Comparison of ENCODE assay signal across 8 cellular contexts in the genomic region with DNA sequence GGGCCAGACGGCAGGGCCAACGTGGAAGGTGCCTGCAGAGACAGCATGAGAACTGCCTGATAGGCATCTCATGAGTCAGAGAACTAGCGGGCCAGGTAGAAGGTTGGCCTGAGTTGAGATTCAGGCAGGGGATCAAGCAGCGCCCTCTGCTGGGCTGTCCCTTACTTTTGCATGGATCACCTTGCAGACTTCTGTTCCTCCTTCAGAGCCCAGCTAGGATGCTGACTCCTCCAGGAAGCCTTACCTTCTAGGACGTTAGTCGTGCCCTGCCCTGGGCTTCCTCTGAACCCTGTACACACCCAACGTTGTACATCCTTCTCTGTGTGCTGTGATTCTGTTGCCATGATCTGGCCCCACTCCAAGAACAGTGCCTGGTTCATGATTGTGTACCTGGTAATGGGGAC.
A peak's percentile ranks its signal among the peaks of the same experiment; 100 is the strongest.
DNase-seq lines count a peak whose midpoint lies in the region; ATAC-seq and TF ChIP-seq lines count a peak whose summit lies in the region.

No MANE protein-coding gene starts in this region.

- H3K4me1 Mint-ChIP-seq in activated CD4-positive, alpha-beta T cell treated with anti-CD3 and anti-CD28 coated beads, Interleukin-2, amount 10 ng/mL, durations not matched to agents 24 days and 14 days: no peaks in the 10 kb centered on the region
- H3K4me1 Mint-ChIP-seq in osteocyte (ENCODE audit: unreplicated experiment): peaks cover 37% of the 10 kb centered on the region
- H3K4me1 Mint-ChIP-seq in T-cell: no peaks in the 10 kb centered on the region
- no peaks in the 10 kb centered on the region for H3K4me1 Mint-ChIP-seq in CD4-positive, alpha-beta memory T cell

- ATAC-seq in T-cell (replicated peaks in 1 of 4): no peak
- ATAC-seq in GM21390 (IDR thresholded peaks at IDR 0.05; ENCODE audit: unreplicated experiment): no peak

- no peaks in the 10 kb centered on the region for H3K36me3 Mint-ChIP-seq in activated CD4-positive, alpha-beta T cell treated with anti-CD3 and anti-CD28 coated beads, Interleukin-2, amount 10 ng/mL, durations not matched to agents 24 days and 14 days (ENCODE audit: low read depth)
- H3K36me3 Mint-ChIP-seq in osteocyte (ENCODE audit: unreplicated experiment) (no peaks in the 10 kb centered on the region), T-cell (no peaks in the 10 kb centered on the region)
- H3K36me3 Mint-ChIP-seq in CD4-positive, alpha-beta memory T cell: no peaks in the 10 kb centered on the region

- H3K9ac ChIP-seq in colonic mucosa (ENCODE audit: low read depth in 2 of 2, low read length in 2 of 2): no peak overlapping the region

- peak; percentile 61 for DNase-seq in activated CD4-positive, alpha-beta T cell treated with anti-CD3 and anti-CD28 coated beads, Interleukin-2, amount 10 ng/mL, durations not matched to agents 24 days and 14 days
- no peak for DNase-seq in activated CD4-positive, alpha-beta T cell treated with anti-CD3 and anti-CD28 coated beads for 1 hour
- peak; percentile 54 for DNase-seq in NCI-H2196 treated with DMSO at 0.1 percent for 48 hours (lab: John Stamatoyannopoulos, UW; ENCODE audit: unreplicated experiment)
- peak; percentile 58 for DNase-seq in colonic mucosa
- no peak for DNase-seq in osteocyte (ENCODE audit: extremely low spot score, unreplicated experiment)
- DNase-seq in T-cell: no peak
- no peak for DNase-seq in CD4-positive, alpha-beta memory T cell

- H3K27ac Mint-ChIP-seq in activated CD4-positive, alpha-beta T cell treated with anti-CD3 and anti-CD28 coated beads, Interleukin-2, amount 10 ng/mL, durations not matched to agents 24 days and 14 days: no peak overlapping the region
- H3K27ac Mint-ChIP-seq in osteocyte (ENCODE audit: unreplicated experiment): no peak overlapping the region
- H3K27ac Mint-ChIP-seq in T-cell: no peak overlapping the region
- H3K27ac Mint-ChIP-seq in CD4-positive, alpha-beta memory T cell: no peak overlapping the region

- no peak overlapping the region for H3K27ac ChIP-seq in colonic mucosa
- no peak overlapping the region for H3K27ac ChIP-seq in CD4-positive, alpha-beta memory T cell (ENCODE audit: low read depth, low read length)

- H3K27me3 Mint-ChIP-seq in activated CD4-positive, alpha-beta T cell treated with anti-CD3 and anti-CD28 coated beads, Interleukin-2, amount 10 ng/mL, durations not matched to agents 24 days and 14 days: no peaks in the 10 kb centered on the region
- H3K27me3 Mint-ChIP-seq in osteocyte (ENCODE audit: unreplicated experiment) (no peaks in the 10 kb centered on the region), T-cell (peaks cover 6 to 9% of the 10 kb centered on the region in 2 donors)
- H3K27me3 Mint-ChIP-seq in CD4-positive, alpha-beta memory T cell: peaks cover 8 to 12% of the 10 kb centered on the region in 2 donors

- no peaks in the 10 kb centered on the region for H3K4me1 ChIP-seq in colonic mucosa
- H3K4me1 ChIP-seq in CD4-positive, alpha-beta memory T cell (ENCODE audit: insufficient read depth, low read length): no peaks in the 10 kb centered on the region

- TF ChIP-seq CTCF in colonic mucosa (IDR thresholded peaks at IDR 0.05) (peak; percentile 25), osteocyte (IDR thresholded peaks at IDR 0.05) (peak; percentile 44)

- CTCF ChIA-PET in T-cell (lab: Charles Lee): no interaction called here
- CTCF ChIA-PET in CD4-positive, alpha-beta memory T cell (lab: Charles Lee; ENCODE audit: partially characterized antibody): interaction anchor here (1.4 kb wide), 1 partner anchor 12 kb away, joined by 3 read pairs; no protein-coding TSS in a partner anchor

- H3K9me3 Mint-ChIP-seq in activated CD4-positive, alpha-beta T cell treated with anti-CD3 and anti-CD28 coated beads, Interleukin-2, amount 10 ng/mL, durations not matched to agents 24 days and 14 days: no peaks in the 10 kb centered on the region
- H3K9me3 Mint-ChIP-seq in osteocyte (ENCODE audit: unreplicated experiment): no peaks in the 10 kb centered on the region
- H3K9me3 Mint-ChIP-seq in T-cell: no peaks in the 10 kb centered on the region
- peaks cover 0 to 4% (median 0%) of the 10 kb centered on the region in 8 donors for H3K9me3 Mint-ChIP-seq in CD4-positive, alpha-beta memory T cell

- no peak overlapping the region for H3K4me3 Mint-ChIP-seq in activated CD4-positive, alpha-beta T cell treated with anti-CD3 and anti-CD28 coated beads, Interleukin-2, amount 10 ng/mL, durations not matched to agents 24 days and 14 days
- no peak overlapping the region for H3K4me3 Mint-ChIP-seq in osteocyte (ENCODE audit: unreplicated experiment)
- H3K4me3 Mint-ChIP-seq in T-cell: no peak overlapping the region
- H3K4me3 Mint-ChIP-seq in CD4-positive, alpha-beta memory T cell: no peak overlapping the region

- H3K36me3 ChIP-seq in colonic mucosa: no peaks in the 10 kb centered on the region
- H3K36me3 ChIP-seq in CD4-positive, alpha-beta memory T cell (ENCODE audit: insufficient read depth, low read length): no peaks in the 10 kb centered on the region

- no peaks in the 10 kb centered on the region for H3K9me3 ChIP-seq in colonic mucosa
- no peaks in the 10 kb centered on the region for H3K9me3 ChIP-seq in CD4-positive, alpha-beta memory T cell (ENCODE audit: control insufficient read depth in 1 of 2, low read length in 2 of 2)

- POLR2A ChIA-PET in T-cell (lab: Charles Lee): no interaction called here
- POLR2A ChIA-PET in CD4-positive, alpha-beta memory T cell (lab: Charles Lee; ENCODE audit: partially characterized antibody): no interaction called here

- H3K4me3 ChIP-seq in colonic mucosa: no peak overlapping the region
- H3K4me3 ChIP-seq in CD4-positive, alpha-beta memory T cell (ENCODE audit: low read length in 2 of 2): no peak overlapping the region

- intact Hi-C loops in activated CD4-positive, alpha-beta T cell treated with anti-CD3 and anti-CD28 coated beads, Interleukin-2, amount 10 ng/mL, durations not matched to agents 24 days and 14 days (cut with micrococcal nuclease): no loop called here
- intact Hi-C loops in colonic mucosa (cut with DNase I): loop anchor here (10.0 kb wide), 1 partner anchor 315 kb away; no protein-coding TSS in a partner anchor
- intact Hi-C loops in CD4-positive, alpha-beta memory T cell (cut with micrococcal nuclease): no loop called here

- H3K27me3 ChIP-seq in colonic mucosa: no peaks in the 10 kb centered on the region
- no peaks in the 10 kb centered on the region for H3K27me3 ChIP-seq in CD4-positive, alpha-beta memory T cell (ENCODE audit: insufficient read depth, low read length)

Comparison
In these comparisons a context has a peak if more than half of its experiments do, and no peak if none do; other contexts are left out.
1. DNase-seq: peak in activated CD4-positive, alpha-beta T cell treated with anti-CD3 and anti-CD28 coated beads, Interleukin-2, amount 10 ng/mL, durations not matched to agents 24 days and 14 days (single experiment), NCI-H2196 treated with DMSO at 0.1 percent for 48 hours (single experiment) and colonic mucosa (single experiment); none in activated CD4-positive, alpha-beta T cell treated with anti-CD3 and anti-CD28 coated beads for 1 hour (single experiment), osteocyte (single experiment), T-cell (0 of 34) and CD4-positive, alpha-beta memory T cell (0 of 5).